ENCODE assay signal across 8 cellular contexts in the genomic region with DNA sequence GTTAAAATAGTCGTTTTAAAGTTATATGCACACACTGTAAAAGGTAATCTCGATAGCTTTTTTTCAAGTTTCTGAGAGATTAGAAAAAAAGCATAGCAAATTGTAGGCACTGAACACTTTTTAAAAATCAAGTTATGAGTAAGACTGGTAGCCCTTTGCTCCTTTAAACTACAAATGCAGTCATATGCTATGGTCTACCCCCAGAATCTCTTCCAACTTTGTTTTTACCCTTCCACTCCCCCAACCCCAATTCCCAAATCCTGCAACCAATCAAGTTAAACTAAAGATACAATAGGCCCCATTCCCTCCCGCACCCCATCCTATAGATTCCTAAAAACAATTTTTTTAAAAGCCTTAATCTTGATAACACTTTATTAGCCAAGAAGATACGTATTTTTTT. TPM values are rescaled to one million over a fixed set of nuclear protein-coding genes. Genes with fewer than 3 reads are reported as not detected.
DNase-seq lines count a peak whose midpoint lies in the region; ATAC-seq and TF ChIP-seq lines count a peak whose summit lies in the region.

No MANE protein-coding gene starts in this region.

- peaks cover 40% of the 10 kb centered on the region for H3K4me1 Mint-ChIP-seq in nephron progenitor cell

- H3K27ac Mint-ChIP-seq in nephron progenitor cell = peak overlapping the region; percentile 100

- intact Hi-C loops in left colon (cut with DNase I, micrococcal nuclease) = no loop called here

- POLR2A ChIA-PET in AG04449 (lab: Yijun Ruan, JAX) = interaction anchor here (0.7 to 1.0 kb wide), 3 partner anchors 18 to 95 kb away, joined by 3 to 5 read pairs (median 3); partner anchors contain the start of gene MARCHF7

- no peak for DNase-seq in AG04449 (ENCODE audit: low read depth, low spot score)
- peak; percentile 36 for DNase-seq in MV-4-11 (lab: John Stamatoyannopoulos, UW)
- no peak for DNase-seq in epithelial cell of esophagus (ENCODE audit: low read depth)
- DNase-seq in nephron progenitor cell = no peak
- no peak for DNase-seq in NCI-H1105 treated with DMSO at 0.1 percent for 48 hours (lab: John Stamatoyannopoulos, UW)
- DNase-seq in T-helper 2 cell = no peak
- DNase-seq in left colon = no peak

- no peak for TF ChIP-seq CTCF in AG04449 (IDR thresholded peaks at IDR 0.05; ENCODE audit: insufficient read depth, low read length, missing control alignments)
- no peak for TF ChIP-seq CTCF in epithelial cell of esophagus (IDR thresholded peaks at IDR 0.05; ENCODE audit: insufficient read depth, low read depth, low read length, missing control alignments)
- no peak for TF ChIP-seq CTCF in nephron progenitor cell (IDR thresholded peaks at IDR 0.05)

- peaks cover 3% of the 10 kb centered on the region for H3K27me3 Mint-ChIP-seq in nephron progenitor cell (ENCODE audit: low read depth, poor library complexity)

- peak overlapping the region; percentile 96 for H3K4me3 Mint-ChIP-seq in nephron progenitor cell

- H3K4me3 ChIP-seq in AG04449 (ENCODE audit: low read depth, low read length) (peak overlapping the region; percentile 71), epithelial cell of esophagus (ENCODE audit: low read length) (peak overlapping the region; percentile 72)

- ATAC-seq in esophagus mucosa = no peak
- ATAC-seq in left colon = no peak

- no peaks in the 10 kb centered on the region for H3K36me3 Mint-ChIP-seq in nephron progenitor cell (ENCODE audit: low read depth)

- no peaks in the 10 kb centered on the region for H3K9me3 Mint-ChIP-seq in nephron progenitor cell

- CTCF ChIA-PET in AG04449 (lab: Yijun Ruan, JAX) = interaction anchor here (1.2 kb wide), 1 partner anchor 18 kb away, joined by 3 read pairs; no protein-coding TSS in a partner anchor

RNA-seq across cellular contexts. Expression of gene BAZ2B, which starts 0.7 kb away (rescaled TPM):
- 41.4 TPM for total RNA-seq in esophagus mucosa
- 10 to 100 TPM; 53.6 to 64.1 TPM for total RNA-seq in left colon
